Comparison of ENCODE assay signal across 14 cellular contexts in the genomic region with DNA sequence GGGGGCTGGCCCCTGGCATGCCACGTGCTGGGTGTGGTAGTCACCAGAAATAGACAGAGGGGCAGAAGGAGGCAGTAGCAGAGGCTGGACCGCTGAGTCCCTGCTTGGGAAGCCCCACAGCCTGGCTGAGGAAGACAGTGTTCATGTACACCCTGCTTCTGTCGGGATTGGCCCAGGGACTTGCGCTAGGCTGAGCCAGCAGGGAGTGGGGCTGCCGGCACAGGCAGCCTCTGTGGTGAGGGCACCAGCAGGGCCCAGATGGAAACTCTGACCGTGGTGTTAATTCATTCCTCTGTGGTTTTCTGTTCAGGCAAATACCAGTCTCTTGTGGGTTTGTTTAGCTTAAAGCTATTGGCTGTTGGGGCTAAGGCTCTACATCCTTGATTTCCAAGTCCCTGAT.
DNase-seq lines count a peak whose midpoint lies in the region; ATAC-seq lines count a peak whose summit lies in the region.
"Had no signal": no experiment of that assay in that cellular context is flagged by ENCODE, and none has a peak within 500 bp of the region (broad histone marks: within the 10 kb centered on the region; RNA-seq: fewer than 3 reads in every experiment).

No MANE protein-coding gene starts in this region.

- H4K91ac ChIP-seq in neuronal stem cell (ENCODE audit: low read depth, low read length, poor library complexity), result no peak overlapping the region

- H2AK5ac ChIP-seq in neuronal stem cell (ENCODE audit: low read depth, low read length), result no peak overlapping the region

- no peak overlapping the region for H2BK120ac ChIP-seq in neuronal stem cell (ENCODE audit: low read depth, low read length)

- H2BK12ac ChIP-seq in neuronal stem cell (ENCODE audit: low read length), result peak overlapping the region; percentile 42

- H2BK5ac ChIP-seq in neuronal stem cell (ENCODE audit: low read length), result peak overlapping the region; percentile 48

- no peaks in the 10 kb centered on the region for H3K27me3 ChIP-seq in neuronal stem cell (ENCODE audit: control insufficient read depth in 3 of 3, insufficient read depth in 3 of 3, low read depth in 1 of 3, low read length in 3 of 3)
- H3K27me3 ChIP-seq: uterus had no signal

- H2BK15ac ChIP-seq in neuronal stem cell (ENCODE audit: low read length), result peak overlapping the region; percentile 30

- no peaks in the 10 kb centered on the region for H3K9me3 Mint-ChIP-seq in activated naive CD8-positive, alpha-beta T cell treated with anti-CD3 and anti-CD28 coated beads, Interleukin-2, amount 50 U/mL, for 24 hours

- no peak overlapping the region for H3K4me2 ChIP-seq in neuronal stem cell (ENCODE audit: insufficient read depth, low read length, poor library complexity, severe bottlenecking)

- no peaks in the 10 kb centered on the region for H3K36me3 ChIP-seq in neuronal stem cell (replicated peaks in 1 of 2; ENCODE audit: control insufficient read depth in 2 of 2, insufficient read depth in 2 of 2, low read length in 2 of 2)
- H3K36me3 ChIP-seq: prostate gland, uterus had no signal

- WGBS in neuronal stem cell (ENCODE audit: extremely low coverage in 2 of 2, insufficient read length in 2 of 2, insufficient replicate concordance in 1 of 2), 2 donors, result no CpG with 5 or more reads among the region's 6 CpGs

- no peaks in the 10 kb centered on the region for H3K9me3 ChIP-seq in neuronal stem cell (replicated peaks in 1 of 2; ENCODE audit: control insufficient read depth in 2 of 2, insufficient read depth in 1 of 2, low read depth in 1 of 2, low read length in 2 of 2)
- H3K9me3 ChIP-seq: prostate gland, uterus had no signal

- no peak overlapping the region for H4K8ac ChIP-seq in neuronal stem cell (ENCODE audit: low read depth, low read length)

- no peak overlapping the region for H2AFZ ChIP-seq in neuronal stem cell (ENCODE audit: low read length)

- peak overlapping the region; percentile 23 for H3K14ac ChIP-seq in neuronal stem cell (ENCODE audit: low read length)

- no peaks in the 10 kb centered on the region for H3K36me3 Mint-ChIP-seq in activated naive CD8-positive, alpha-beta T cell treated with anti-CD3 and anti-CD28 coated beads, Interleukin-2, amount 50 U/mL, for 24 hours (ENCODE audit: low read depth)

- peak overlapping the region; percentile 28 for H3K4ac ChIP-seq in neuronal stem cell (ENCODE audit: low read length)

- no peak overlapping the region for H3K18ac ChIP-seq in neuronal stem cell (ENCODE audit: low read length)

- H3K9ac ChIP-seq in neuronal stem cell (ENCODE audit: low read depth, low read length, poor library complexity), result peak overlapping the region; percentile 61

- peaks cover 12 to 16% of the 10 kb centered on the region in 2 donors for H3K4me1 ChIP-seq in neuronal stem cell (ENCODE audit: control insufficient read depth in 2 of 2, insufficient read depth in 1 of 2, low read depth in 1 of 2, low read length in 2 of 2)
- H3K4me1 ChIP-seq: prostate gland, uterus had no signal

- no peak overlapping the region for H3K4me3 Mint-ChIP-seq in activated naive CD8-positive, alpha-beta T cell treated with anti-CD3 and anti-CD28 coated beads, Interleukin-2, amount 50 U/mL, for 24 hours

- H3K79me1 ChIP-seq in neuronal stem cell (ENCODE audit: low read depth, low read length), result no peaks in the 10 kb centered on the region

- no peak overlapping the region for H3K4me3 ChIP-seq in neuronal stem cell (ENCODE audit: low read length in 2 of 2)
- H3K4me3 ChIP-seq: K562, lung, prostate gland, uterus had no signal

- no peak overlapping the region for H3K27ac ChIP-seq in neuronal stem cell (replicated peaks; ENCODE audit: low read length)
- H3K27ac ChIP-seq: prostate gland, uterus had no signal

- peaks cover 8% of the 10 kb centered on the region for H3K27me3 Mint-ChIP-seq in activated naive CD8-positive, alpha-beta T cell treated with anti-CD3 and anti-CD28 coated beads, Interleukin-2, amount 50 U/mL, for 24 hours

- no peak overlapping the region for H3K23ac ChIP-seq in neuronal stem cell (ENCODE audit: low read depth, low read length, poor library complexity)

- peak; percentile 23 for DNase-seq in activated naive CD8-positive, alpha-beta T cell treated with anti-CD3 and anti-CD28 coated beads, Interleukin-2, amount 50 U/mL, for 24 hours
- DNase-seq in neuronal stem cell (ENCODE audit: low spot score), result no peak
- no peak for DNase-seq in NCI-H69 (lab: John Stamatoyannopoulos, UW)
- DNase-seq in SIG-M5 treated with dmso at 0.1 percent for 504 hours (lab: John Stamatoyannopoulos, UW; ENCODE audit: unreplicated experiment), result no peak
- DNase-seq: activated effector memory CD4-positive, alpha-beta T cell treated with anti-CD3 and anti-CD28 coated beads, Interleukin-2, amount 50 U/mL, for 16 hours; cortex of kidney; NCI-H2081 treated with DMSO at 0.1 percent for 48 hours; uterus had no signal

- ATAC-seq in GM18498 (IDR thresholded peaks at IDR 0.05; ENCODE audit: unreplicated experiment) (peak; percentile 32), GM19463 (IDR thresholded peaks at IDR 0.05; ENCODE audit: unreplicated experiment) (peak; percentile 39), GM21515 (IDR thresholded peaks at IDR 0.05; ENCODE audit: unreplicated experiment) (no peak)
- peak; percentile 82 for ATAC-seq in activated naive CD8-positive, alpha-beta T cell treated with anti-CD3 and anti-CD28 coated beads, Interleukin-2, amount 50 U/mL, for 24 hours
- ATAC-seq: K562 had no signal

- peak overlapping the region; percentile 14 for H3K27ac Mint-ChIP-seq in activated naive CD8-positive, alpha-beta T cell treated with anti-CD3 and anti-CD28 coated beads, Interleukin-2, amount 50 U/mL, for 24 hours

- H3K4me1 Mint-ChIP-seq in activated naive CD8-positive, alpha-beta T cell treated with anti-CD3 and anti-CD28 coated beads, Interleukin-2, amount 50 U/mL, for 24 hours, result peaks cover 25% of the 10 kb centered on the region
